In genomic region chr2:184336688-184337087, GRCh38 we compare ENCODE assay signal across 28 cellular contexts.
DNase-seq lines count a peak whose midpoint lies in the region; ATAC-seq and TF ChIP-seq lines count a peak whose summit lies in the region.
"Had no signal": no experiment of that assay in that cellular context is flagged by ENCODE, and none has a peak within 500 bp of the region (broad histone marks: within the 10 kb centered on the region; RNA-seq: fewer than 3 reads in every experiment).

No MANE protein-coding gene starts in this region.

- TF ChIP-seq CTCF in astrocyte of the spinal cord (IDR thresholded peaks at IDR 0.05; ENCODE audit: low read depth, low read length), result no peak

- no peaks in the 10 kb centered on the region for H3K36me3 Mint-ChIP-seq in T-helper 2 cell treated with Interferon-gamma antibody and Interleukin-4, amounts not matched to agents 5 μg/mL and 100 μg/mL, for 36 hours (ENCODE audit: low read depth)
- H3K36me3 Mint-ChIP-seq: activated naive CD4-positive, alpha-beta T cell treated with anti-CD3 and anti-CD28 coated beads, Interleukin-2, amount 50 U/mL, for 72 hours had no signal

- H3K27ac Mint-ChIP-seq in T-helper 2 cell treated with Interferon-gamma antibody and Interleukin-4, amounts not matched to agents 5 μg/mL and 100 μg/mL, for 36 hours, result no peak overlapping the region
- H3K27ac Mint-ChIP-seq: activated CD4-positive, alpha-beta memory T cell treated with anti-CD3 and anti-CD28 coated beads, Interleukin-2, amount 10 ng/mL, durations not matched to agents 7 days and 5 days; activated naive CD4-positive, alpha-beta T cell treated with anti-CD3 and anti-CD28 coated beads, Interleukin-2, amount 50 U/mL, for 72 hours; activated T-helper 2 cell treated with anti-CD3 and anti-CD28 coated beads, Interferon-gamma antibody, Interleukin-2, Interleukin-4, amounts not matched to agents 10 μg/mL and 5 μg/mL and 100 μg/mL, durations not matched to agents 14 hours and 24 hours and 36 hours; CD4-positive, alpha-beta T cell; HFFc6; IgD-negative memory B cell had no signal

- no peak for ATAC-seq in HG03135 (IDR thresholded peaks at IDR 0.05; ENCODE audit: unreplicated experiment)
- ATAC-seq: activated naive CD4-positive, alpha-beta T cell treated with anti-CD3 and anti-CD28 coated beads, Interleukin-2, amount 50 U/mL, for 72 hours; left lobe of liver; psoas muscle; stimulated activated naive CD8-positive, alpha-beta T cell treated with anti-CD3 and anti-CD28 coated beads, Interleukin-15, Interleukin-2, amounts not matched to agents 100 U/mL and 50 U/mL, for 24 hours had no signal

- no peaks in the 10 kb centered on the region for H3K9me3 Mint-ChIP-seq in T-helper 2 cell treated with Interferon-gamma antibody and Interleukin-4, amounts not matched to agents 5 μg/mL and 100 μg/mL, for 36 hours
- H3K9me3 Mint-ChIP-seq: activated CD4-positive, alpha-beta memory T cell treated with anti-CD3 and anti-CD28 coated beads, Interleukin-2, amount 10 ng/mL, durations not matched to agents 7 days and 5 days; activated naive CD4-positive, alpha-beta T cell treated with anti-CD3 and anti-CD28 coated beads, Interleukin-2, amount 50 U/mL, for 72 hours; activated T-helper 2 cell treated with anti-CD3 and anti-CD28 coated beads, Interferon-gamma antibody, Interleukin-2, Interleukin-4, amounts not matched to agents 10 μg/mL and 5 μg/mL and 100 μg/mL, durations not matched to agents 14 hours and 24 hours and 36 hours; CD4-positive, alpha-beta T cell had no signal

- no peak overlapping the region for H3K4me3 ChIP-seq in astrocyte of the spinal cord (ENCODE audit: low read depth, low read length)
- H3K4me3 ChIP-seq: ascending aorta, dorsolateral prefrontal cortex, Peyer's patch, psoas muscle, SJCRH30 had no signal

- no peaks in the 10 kb centered on the region for H3K4me1 Mint-ChIP-seq in T-helper 2 cell treated with Interferon-gamma antibody and Interleukin-4, amounts not matched to agents 5 μg/mL and 100 μg/mL, for 36 hours (ENCODE audit: low read depth)
- H3K4me1 Mint-ChIP-seq: activated CD4-positive, alpha-beta memory T cell treated with anti-CD3 and anti-CD28 coated beads, Interleukin-2, amount 10 ng/mL, durations not matched to agents 7 days and 5 days; IgD-negative memory B cell had no signal

- DNase-seq in Caki2 (ENCODE audit: low read depth), result peak; percentile 35
- DNase-seq in NCI-H226, result peak; percentile 68
- peak; percentile 30 for DNase-seq in astrocyte of the spinal cord (ENCODE audit: low read depth, low spot score)
- DNase-seq in iris pigment epithelial cell (ENCODE audit: low read depth), result peak; percentile 20
- DNase-seq in T-helper 2 cell treated with Interferon-gamma antibody and Interleukin-4, amounts not matched to agents 5 μg/mL and 100 μg/mL, for 36 hours (ENCODE audit: low spot score), result no peak
- no peak for DNase-seq in activated CD4-positive, CD25-positive, alpha-beta regulatory T cell (lab: John Stamatoyannopoulos, UW)
- no peak for DNase-seq in hepatic stellate cell (ENCODE audit: low spot score)
- DNase-seq: activated CD4-positive, alpha-beta memory T cell treated with anti-CD3 and anti-CD28 coated beads, Interleukin-2, amount 10 ng/mL, durations not matched to agents 7 days and 5 days; activated CD4-positive, alpha-beta T cell treated with anti-CD3 and anti-CD28 coated beads for 1 hour; AML-193; CD4-positive, alpha-beta T cell; DMS 273 treated with DMSO at 0.1 percent for 48 hours; dorsolateral prefrontal cortex; HFFc6; hippocampal formation; NCI-H1048; NCI-H187; NCI-H524 treated with DMSO at 0.1 percent for 48 hours; Peyer's patch; psoas muscle; SJCRH30; stimulated activated naive CD8-positive, alpha-beta T cell treated with anti-CD3 and anti-CD28 coated beads, Interleukin-15, Interleukin-2, amounts not matched to agents 100 U/mL and 50 U/mL, for 24 hours had no signal

- no peak overlapping the region for H3K4me3 Mint-ChIP-seq in T-helper 2 cell treated with Interferon-gamma antibody and Interleukin-4, amounts not matched to agents 5 μg/mL and 100 μg/mL, for 36 hours
- H3K4me3 Mint-ChIP-seq: activated CD4-positive, alpha-beta memory T cell treated with anti-CD3 and anti-CD28 coated beads, Interleukin-2, amount 10 ng/mL, durations not matched to agents 7 days and 5 days; CD4-positive, alpha-beta T cell; HFFc6; IgD-negative memory B cell had no signal

- in situ Hi-C loops in Caki2 (cut with HindIII; ENCODE audit: low pct_unique_long_range_greater_than_20kb, low sequenced_read_pairs) (no loop called here), astrocyte of the spinal cord (cut with HindIII; ENCODE audit: low sequenced_read_pairs) (no loop called here)

- H3K27me3 Mint-ChIP-seq in T-helper 2 cell treated with Interferon-gamma antibody and Interleukin-4, amounts not matched to agents 5 μg/mL and 100 μg/mL, for 36 hours (ENCODE audit: low read depth), result no peaks in the 10 kb centered on the region
- H3K27me3 Mint-ChIP-seq: activated CD4-positive, alpha-beta memory T cell treated with anti-CD3 and anti-CD28 coated beads, Interleukin-2, amount 10 ng/mL, durations not matched to agents 7 days and 5 days; CD4-positive, alpha-beta T cell; IgD-negative memory B cell had no signal

Comparison
In these comparisons a context has a peak if more than half of its experiments do, and no peak if none do; other contexts are left out.
1. DNase-seq: peak in Caki2 (single experiment), NCI-H226 (single experiment), astrocyte of the spinal cord (single experiment) and iris pigment epithelial cell (single experiment); none in T-helper 2 cell treated with Interferon-gamma antibody and Interleukin-4, amounts not matched to agents 5 μg/mL and 100 μg/mL, for 36 hours (single experiment), activated CD4-positive, CD25-positive, alpha-beta regulatory T cell (0 of 4) and hepatic stellate cell (single experiment).